Comparison of ENCODE assay signal across 10 cellular contexts in genomic region chr14:53032161-53032803, GRCh38.
DNase-seq lines count a peak whose midpoint lies in the region; ATAC-seq and TF ChIP-seq lines count a peak whose summit lies in the region.
"Had no signal": no experiment of that assay in that cellular context is flagged by ENCODE, and none has a peak within 500 bp of the region (broad histone marks: within the 10 kb centered on the region; RNA-seq: fewer than 3 reads in every experiment).

No MANE protein-coding gene starts in this region.

- no peak overlapping the region for H2BK5ac ChIP-seq in neuronal stem cell (ENCODE audit: low read length)

- H3K79me1 ChIP-seq in neuronal stem cell (ENCODE audit: low read depth, low read length): no peaks in the 10 kb centered on the region

- no peak overlapping the region for H3K14ac ChIP-seq in neuronal stem cell (ENCODE audit: low read length)

- no peaks in the 10 kb centered on the region for H3K36me3 ChIP-seq in RWPE2 (ENCODE audit: low read depth)
- peaks cover 0 to 12% of the 10 kb centered on the region in 2 donors for H3K36me3 ChIP-seq in neuronal stem cell (replicated peaks in 1 of 2; ENCODE audit: control insufficient read depth in 2 of 2, insufficient read depth in 2 of 2, low read length in 2 of 2)
- no peaks in the 10 kb centered on the region for H3K36me3 ChIP-seq in hepatocyte (replicated peaks; ENCODE audit: insufficient read depth, low read depth)
- no peaks in the 10 kb centered on the region for H3K36me3 ChIP-seq in vagina

- H3K9me2 ChIP-seq in hepatocyte (replicated peaks; ENCODE audit: insufficient read depth): no peaks in the 10 kb centered on the region

- H2BK12ac ChIP-seq in neuronal stem cell (ENCODE audit: low read length): no peak overlapping the region

- H4K8ac ChIP-seq in neuronal stem cell (ENCODE audit: low read depth, low read length): no peak overlapping the region

- no peak overlapping the region for H4K91ac ChIP-seq in neuronal stem cell (ENCODE audit: low read depth, low read length, poor library complexity)

- intact Hi-C loops in vagina (cut with DNase I): no loop called here

- no peak overlapping the region for H3K4me3 ChIP-seq in RWPE2 (ENCODE audit: severe bottlenecking)
- no peak overlapping the region for H3K4me3 ChIP-seq in fibroblast of pulmonary artery (replicated peaks; ENCODE audit: low read depth, low read length)
- H3K4me3 ChIP-seq in neuronal stem cell (ENCODE audit: low read length in 2 of 2): no peak overlapping the region
- no peak overlapping the region for H3K4me3 ChIP-seq in hepatocyte
- H3K4me3 ChIP-seq in vagina: no peak overlapping the region

- no peaks in the 10 kb centered on the region for H3K9me3 ChIP-seq in RWPE2 (ENCODE audit: severe bottlenecking)
- H3K9me3 ChIP-seq in neuronal stem cell (replicated peaks in 1 of 2; ENCODE audit: control insufficient read depth in 2 of 2, insufficient read depth in 1 of 2, low read depth in 1 of 2, low read length in 2 of 2): peaks cover 0 to 4% of the 10 kb centered on the region in 2 donors
- H3K9me3 ChIP-seq in hepatocyte (ENCODE audit: low read depth): no peaks in the 10 kb centered on the region
- no peaks in the 10 kb centered on the region for H3K9me3 ChIP-seq in vagina

- no peak overlapping the region for H3K4ac ChIP-seq in neuronal stem cell (ENCODE audit: low read length)

- peak overlapping the region; percentile 35 for H3K27ac ChIP-seq in RWPE2 (ENCODE audit: poor library complexity, severe bottlenecking)
- no peak overlapping the region for H3K27ac ChIP-seq in neuronal stem cell (replicated peaks; ENCODE audit: low read length)
- no peak overlapping the region for H3K27ac ChIP-seq in hepatocyte
- H3K27ac ChIP-seq in vagina: no peak overlapping the region

- ATAC-seq in RWPE2 (ENCODE audit: low read depth): peak; percentile 73

- H3K4me2 ChIP-seq in neuronal stem cell (ENCODE audit: insufficient read depth, low read length, poor library complexity, severe bottlenecking) (no peak overlapping the region), hepatocyte (no peak overlapping the region)

- no peak overlapping the region for H2BK15ac ChIP-seq in neuronal stem cell (ENCODE audit: low read length)

- TF ChIP-seq CTCF in AG09319 (IDR thresholded peaks at IDR 0.05; ENCODE audit: low read depth, low read length): no peak
- no peak for TF ChIP-seq CTCF in RWPE2 (IDR thresholded peaks at IDR 0.05; ENCODE audit: poor library complexity, severe bottlenecking)
- no peak for TF ChIP-seq CTCF in fibroblast of pulmonary artery (IDR thresholded peaks at IDR 0.05; ENCODE audit: low read length, missing control alignments)
- no peak for TF ChIP-seq CTCF in hepatocyte (IDR thresholded peaks at IDR 0.05; ENCODE audit: poor library complexity)
- TF ChIP-seq CTCF in vagina (IDR thresholded peaks at IDR 0.05): no peak

- WGBS in neuronal stem cell (ENCODE audit: extremely low coverage in 2 of 2, insufficient read length in 2 of 2, insufficient replicate concordance in 1 of 2), 2 donors: no CpG with 5 or more reads among the region's 2 CpGs
- 80% methylated on average over 2 of the region's 2 CpGs for WGBS in hepatocyte (ENCODE audit: low lambda C conversion rate, missing lambda C conversion rate)

- H3K9ac ChIP-seq in neuronal stem cell (ENCODE audit: low read depth, low read length, poor library complexity): no peak overlapping the region

- no peak overlapping the region for H3K18ac ChIP-seq in neuronal stem cell (ENCODE audit: low read length)

- DNase-seq in AG09319 (ENCODE audit: extremely low read depth, low read depth): peak; percentile 56
- DNase-seq in RWPE2 (ENCODE audit: low spot score): no peak
- DNase-seq in fibroblast of pulmonary artery (ENCODE audit: low read depth): peak; percentile 91
- DNase-seq in neuronal stem cell (ENCODE audit: low spot score): peak; percentile 5
- DNase-seq in effector CD4-positive, alpha-beta T cell: no peak
- DNase-seq in hepatocyte (ENCODE audit: low spot score): no peak
- DNase-seq in vagina (ENCODE audit: extremely low spot score in 2 of 2): no peak
- no peak for DNase-seq in DMS153 (lab: John Stamatoyannopoulos, UW)
- DNase-seq: activated gamma-delta T cell treated with Interleukin-2 at 50 U/mL for 16 hours; CD4-positive, alpha-beta T cell had no signal

- no peaks in the 10 kb centered on the region for H3K79me2 ChIP-seq in hepatocyte

- H4K20me1 ChIP-seq in hepatocyte (ENCODE audit: insufficient read depth, poor library complexity, severe bottlenecking): no peaks in the 10 kb centered on the region

- H2AK5ac ChIP-seq in neuronal stem cell (ENCODE audit: low read depth, low read length): no peak overlapping the region

- no peak overlapping the region for H2BK120ac ChIP-seq in neuronal stem cell (ENCODE audit: low read depth, low read length)

- no peak overlapping the region for H3K23ac ChIP-seq in neuronal stem cell (ENCODE audit: low read depth, low read length, poor library complexity)

- H2AFZ ChIP-seq in neuronal stem cell (ENCODE audit: low read length) (no peak overlapping the region), hepatocyte (no peak overlapping the region)

- TF ChIP-seq POLR2A in vagina (IDR thresholded peaks at IDR 0.05): no peak

- H3K27me3 ChIP-seq in RWPE2 (ENCODE audit: insufficient read depth, poor library complexity, severe bottlenecking): no peaks in the 10 kb centered on the region
- H3K27me3 ChIP-seq in neuronal stem cell (ENCODE audit: control insufficient read depth in 3 of 3, insufficient read depth in 3 of 3, low read depth in 1 of 3, low read length in 3 of 3): no peaks in the 10 kb centered on the region
- H3K27me3 ChIP-seq in hepatocyte: no peaks in the 10 kb centered on the region
- H3K27me3 ChIP-seq in vagina: no peaks in the 10 kb centered on the region

- H3K4me1 ChIP-seq in RWPE2 (ENCODE audit: insufficient read depth, poor library complexity, severe bottlenecking): peaks cover 16% of the 10 kb centered on the region
- no peaks in the 10 kb centered on the region for H3K4me1 ChIP-seq in neuronal stem cell (ENCODE audit: control insufficient read depth in 2 of 2, insufficient read depth in 1 of 2, low read depth in 1 of 2, low read length in 2 of 2)
- H3K4me1 ChIP-seq in hepatocyte (ENCODE audit: insufficient read depth): peaks cover 17% of the 10 kb centered on the region
- H3K4me1 ChIP-seq in vagina: peaks cover 9% of the 10 kb centered on the region

Comparison
In these comparisons a context has a peak if more than half of its experiments do, and no peak if none do; other contexts are left out.
1. DNase-seq: peak in AG09319 (single experiment), fibroblast of pulmonary artery (single experiment) and neuronal stem cell (single experiment); none in RWPE2 (single experiment), effector CD4-positive, alpha-beta T cell (single experiment), hepatocyte (single experiment), vagina (0 of 2) and DMS153 (single experiment).